In the genomic region with DNA sequence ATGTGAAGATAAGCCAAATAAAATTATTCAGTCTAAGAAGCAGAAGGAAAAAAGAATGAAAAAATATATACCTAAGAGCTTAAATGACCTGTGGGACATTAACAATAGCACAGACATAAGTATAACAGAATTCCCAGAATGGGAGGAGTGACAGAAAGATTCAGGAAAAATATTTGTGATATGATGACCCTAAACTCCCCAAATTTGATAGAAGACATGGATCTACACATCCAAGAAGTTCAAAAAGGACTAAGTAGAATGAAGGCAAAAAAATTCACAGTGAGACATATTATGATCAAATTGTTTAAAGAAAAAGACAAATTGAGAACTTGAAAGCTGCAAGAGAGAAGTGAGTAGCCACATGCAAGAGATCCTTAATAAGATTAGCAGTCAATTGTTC, we compare ENCODE assay signal across 28 cellular contexts.
"Had no signal": no experiment of that assay in that cellular context is flagged by ENCODE, and none has a peak within 500 bp of the region (broad histone marks: within the 10 kb centered on the region; RNA-seq: fewer than 3 reads in every experiment).

No MANE protein-coding gene starts in this region.

- H3K27ac Mint-ChIP-seq: stimulated activated effector memory CD8-positive, alpha-beta T cell treated with anti-CD3 and anti-CD28 coated beads, Interleukin-12 subunit alpha, Interleukin-12 subunit beta, amount 100 ng/mL, for 72 hours; stimulated activated memory B cell treated with anti-CD40 and anti-IgM and Interleukin-4, amounts not matched to agents 10 μg/mL and 1 μg/mL and 100 μg/mL, for 72 hours; stimulated activated naive B cell treated with anti-CD40 and anti-IgM and Interleukin-4, amounts not matched to agents 10 μg/mL and 1 μg/mL and 100 μg/mL, for 72 hours; stimulated activated naive CD8-positive, alpha-beta T cell treated with anti-CD3 and anti-CD28 coated beads, Interleukin-15, amount 100 ng/mL, for 72 hours; stimulated activated naive CD8-positive, alpha-beta T cell treated with anti-CD3 and anti-CD28 coated beads, Interleukin-15, Interleukin-2, amounts not matched to agents 100 ng/mL and 50 ng/mL, for 24 hours; type B pancreatic cell had no signal

- H3K9me3 Mint-ChIP-seq: stimulated activated effector memory CD8-positive, alpha-beta T cell treated with anti-CD3 and anti-CD28 coated beads, Interleukin-12 subunit alpha, Interleukin-12 subunit beta, amount 100 ng/mL, for 72 hours; stimulated activated memory B cell treated with anti-CD40 and anti-IgM and Interleukin-4, amounts not matched to agents 10 μg/mL and 1 μg/mL and 100 μg/mL, for 72 hours; stimulated activated naive B cell treated with anti-CD40 and anti-IgM and Interleukin-4, amounts not matched to agents 10 μg/mL and 1 μg/mL and 100 μg/mL, for 72 hours; stimulated activated naive CD8-positive, alpha-beta T cell treated with anti-CD3 and anti-CD28 coated beads, Interleukin-15, amount 100 ng/mL, for 72 hours; type B pancreatic cell had no signal

- H3K9me3 ChIP-seq: suprapubic skin, testis, thoracic aorta, thyroid gland, tibial artery, tibial nerve, transverse colon, upper lobe of left lung, upper lobe of right lung, uterus, vagina had no signal

- DNase-seq: stimulated activated CD4-positive, alpha-beta T cell treated with anti-CD3 and anti-CD28 coated beads, Interleukin-2, amount 100 ng/mL, for 48 hours; stimulated activated CD4-positive, alpha-beta T cell treated with anti-CD3 and anti-CD28 coated beads, Interleukin-4, amount 100 ng/mL, for 1 hour; stimulated activated CD4-positive, alpha-beta T cell treated with anti-CD3 and anti-CD28 coated beads, Interleukin-4, amount 100 ng/mL, for 24 hours; stimulated activated CD4-positive, alpha-beta T cell treated with anti-CD3 and anti-CD28 coated beads, Interleukin-4, amount 100 ng/mL, for 4 hours; stimulated activated CD8-positive, alpha-beta memory T cell treated with anti-CD3 and anti-CD28 coated beads, Interleukin-4, amount 100 ng/mL, for 48 hours; stimulated activated naive B cell treated with anti-CD40 and anti-IgM and Interleukin-4, amounts not matched to agents 10 μg/mL and 1 μg/mL and 100 μg/mL, for 72 hours; stimulated activated naive CD4-positive, alpha-beta T cell; stimulated activated naive CD4-positive, alpha-beta T cell treated with Interleukin-2 at 50 U/mL for 16 hours; stimulated activated naive CD8-positive, alpha-beta T cell treated with anti-CD3 and anti-CD28 coated beads, Interleukin-15, amount 100 ng/mL, for 72 hours; stimulated activated naive CD8-positive, alpha-beta T cell treated with anti-CD3 and anti-CD28 coated beads, Interleukin-15, Interleukin-2, amounts not matched to agents 100 U/mL and 50 U/mL, for 24 hours; stomach; substantia nigra; testis; thyroid gland; tibial artery; transverse colon; trophoblast cell; upper lobe of left lung; upper lobe of right lung; uterus had no signal

- H3K27me3 Mint-ChIP-seq: stimulated activated naive CD8-positive, alpha-beta T cell treated with anti-CD3 and anti-CD28 coated beads, Interleukin-15, amount 100 ng/mL, for 72 hours; stimulated activated naive CD8-positive, alpha-beta T cell treated with anti-CD3 and anti-CD28 coated beads, Interleukin-15, Interleukin-2, amounts not matched to agents 100 ng/mL and 50 ng/mL, for 24 hours had no signal

- H3K4me3 ChIP-seq: stomach, suprapubic skin, testis, thoracic aorta, thyroid gland, tibial artery, tibial nerve, transverse colon, upper lobe of left lung, upper lobe of right lung, uterus, vagina had no signal

- ATAC-seq: stimulated activated effector memory CD8-positive, alpha-beta T cell treated with anti-CD3 and anti-CD28 coated beads, Interleukin-12 subunit alpha, Interleukin-12 subunit beta, amount 100 ng/mL, for 72 hours; stimulated activated memory B cell treated with anti-CD40 and anti-IgM and Interleukin-4, amounts not matched to agents 10 μg/mL and 1 μg/mL and 100 μg/mL, for 72 hours; stimulated activated naive B cell treated with anti-CD40 and anti-IgM and Interleukin-4, amounts not matched to agents 10 μg/mL and 1 μg/mL and 100 μg/mL, for 72 hours; stimulated activated naive CD8-positive, alpha-beta T cell treated with anti-CD3 and anti-CD28 coated beads, Interleukin-15, amount 100 ng/mL, for 72 hours; stimulated activated naive CD8-positive, alpha-beta T cell treated with anti-CD3 and anti-CD28 coated beads, Interleukin-15, Interleukin-2, amounts not matched to agents 100 U/mL and 50 U/mL, for 24 hours; upper lobe of right lung had no signal

- H3K36me3 ChIP-seq: stomach, suprapubic skin, thoracic aorta, thyroid gland, tibial artery, tibial nerve, transverse colon, upper lobe of left lung, upper lobe of right lung, uterus, vagina had no signal

- H3K4me1 Mint-ChIP-seq: stimulated activated memory B cell treated with anti-CD40 and anti-IgM and Interleukin-4, amounts not matched to agents 10 μg/mL and 1 μg/mL and 100 μg/mL, for 72 hours; stimulated activated naive B cell treated with anti-CD40 and anti-IgM and Interleukin-4, amounts not matched to agents 10 μg/mL and 1 μg/mL and 100 μg/mL, for 72 hours had no signal

- H3K27ac ChIP-seq: stomach, suprapubic skin, testis, thoracic aorta, thyroid gland, tibial artery, tibial nerve, transverse colon, upper lobe of left lung, upper lobe of right lung, uterus, vagina had no signal

- H3K4me3 Mint-ChIP-seq: stimulated activated effector memory CD8-positive, alpha-beta T cell treated with anti-CD3 and anti-CD28 coated beads, Interleukin-12 subunit alpha, Interleukin-12 subunit beta, amount 100 ng/mL, for 72 hours; stimulated activated memory B cell treated with anti-CD40 and anti-IgM and Interleukin-4, amounts not matched to agents 10 μg/mL and 1 μg/mL and 100 μg/mL, for 72 hours; stimulated activated naive B cell treated with anti-CD40 and anti-IgM and Interleukin-4, amounts not matched to agents 10 μg/mL and 1 μg/mL and 100 μg/mL, for 72 hours; stimulated activated naive CD8-positive, alpha-beta T cell treated with anti-CD3 and anti-CD28 coated beads, Interleukin-15, amount 100 ng/mL, for 72 hours; stimulated activated naive CD8-positive, alpha-beta T cell treated with anti-CD3 and anti-CD28 coated beads, Interleukin-15, Interleukin-2, amounts not matched to agents 100 ng/mL and 50 ng/mL, for 24 hours; type B pancreatic cell had no signal

- H3K36me3 Mint-ChIP-seq: stimulated activated effector memory CD8-positive, alpha-beta T cell treated with anti-CD3 and anti-CD28 coated beads, Interleukin-12 subunit alpha, Interleukin-12 subunit beta, amount 100 ng/mL, for 72 hours; stimulated activated memory B cell treated with anti-CD40 and anti-IgM and Interleukin-4, amounts not matched to agents 10 μg/mL and 1 μg/mL and 100 μg/mL, for 72 hours; stimulated activated naive B cell treated with anti-CD40 and anti-IgM and Interleukin-4, amounts not matched to agents 10 μg/mL and 1 μg/mL and 100 μg/mL, for 72 hours; type B pancreatic cell had no signal

- H3K4me1 ChIP-seq: stomach, suprapubic skin, testis, thyroid gland, tibial artery, tibial nerve, upper lobe of left lung, upper lobe of right lung, uterus, vagina had no signal
